In the genomic region with DNA sequence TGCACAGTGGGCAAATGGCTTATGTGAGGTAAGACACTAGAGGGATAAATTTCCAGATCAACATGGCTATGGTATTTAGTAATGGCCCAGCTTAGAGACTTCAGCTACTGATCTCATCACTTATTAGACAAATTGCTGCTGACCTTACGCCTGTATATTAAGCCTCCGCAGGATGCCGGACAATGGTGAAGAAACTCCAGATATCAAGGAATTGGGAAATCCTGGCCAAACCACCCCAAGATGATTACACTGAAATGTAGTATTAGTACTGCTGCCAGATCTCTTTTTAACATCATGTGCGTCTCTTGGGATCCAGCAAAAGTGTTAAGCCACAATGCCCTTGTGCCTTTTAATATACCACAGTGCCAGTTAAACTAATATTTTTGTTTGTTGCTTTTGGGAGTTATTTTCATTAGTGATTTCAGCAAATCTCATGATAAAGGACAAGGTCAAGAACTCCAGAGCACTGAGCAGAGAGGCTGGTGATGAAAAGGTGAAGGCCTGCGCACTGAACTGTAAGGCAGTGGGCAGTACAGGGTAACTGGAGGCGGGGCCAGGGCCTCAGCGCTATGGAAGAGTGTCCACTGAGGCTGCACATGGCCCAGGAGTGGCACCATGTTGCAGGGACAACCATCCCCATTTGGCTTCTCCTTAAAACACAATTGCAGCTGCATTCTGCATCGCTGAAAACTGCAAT, we compare ENCODE assay signal across 23 cellular contexts.
"Had no signal": no experiment of that assay in that cellular context is flagged by ENCODE, and none has a peak within 500 bp of the region (broad histone marks: within the 10 kb centered on the region; RNA-seq: fewer than 3 reads in every experiment).

No MANE protein-coding gene starts in this region.

- DNase-seq: cortex of kidney; dorsolateral prefrontal cortex; effector CD8-positive, alpha-beta T cell; foreskin melanocyte; heart right ventricle; islet precursor cell; left lung; mesenchymal stem cell; midbrain; nucleus accumbens; pancreas; retina; stimulated activated CD4-positive, alpha-beta T cell treated with anti-CD3 and anti-CD28 coated beads, Interleukin-2, amount 100 ng/mL, for 48 hours; stimulated activated naive CD4-positive, alpha-beta T cell treated with Interleukin-2 at 50 U/mL for 16 hours; thyroid gland; upper lobe of left lung; uterus had no signal

- H3K27me3 ChIP-seq: dorsolateral prefrontal cortex, heart right ventricle, left lung, neural progenitor cell, pancreas, suprapubic skin, thyroid gland, upper lobe of left lung, uterus had no signal

- H3K4me3 ChIP-seq: dorsolateral prefrontal cortex, heart right ventricle, left lung, lung, neural progenitor cell, pancreas, prostate gland, smooth muscle cell, suprapubic skin, thyroid gland, upper lobe of left lung, uterus had no signal

- H3K27ac Mint-ChIP-seq: natural killer cell treated with Interleukin-12 subunit alpha and Interleukin-12 subunit beta and Interleukin-15 and Interleukin-18, amount 100 ng/mL, for 72 hours; neural progenitor cell had no signal

- H3K4me3 Mint-ChIP-seq: natural killer cell treated with Interleukin-12 subunit alpha and Interleukin-12 subunit beta and Interleukin-15 and Interleukin-18, amount 100 ng/mL, for 72 hours; neural progenitor cell had no signal

- H3K4me2 ChIP-seq: neural progenitor cell, smooth muscle cell had no signal

- H3K27me3 Mint-ChIP-seq: natural killer cell treated with Interleukin-12 subunit alpha and Interleukin-12 subunit beta and Interleukin-15 and Interleukin-18, amount 100 ng/mL, for 72 hours had no signal

- H3K9me3 ChIP-seq: heart right ventricle, left lung, pancreas, prostate gland, suprapubic skin, thyroid gland, upper lobe of left lung, uterus had no signal

- H3K9me3 Mint-ChIP-seq: natural killer cell treated with Interleukin-12 subunit alpha and Interleukin-12 subunit beta and Interleukin-15 and Interleukin-18, amount 100 ng/mL, for 72 hours; neural progenitor cell had no signal

- ATAC-seq: left lung; natural killer cell treated with Interleukin-12 subunit alpha and Interleukin-12 subunit beta and Interleukin-15 and Interleukin-18, amount 100 ng/mL, for 72 hours; pancreas had no signal

- H3K4me1 ChIP-seq: neural progenitor cell, pancreas, prostate gland had no signal

- H3K9ac ChIP-seq: neural progenitor cell had no signal

- H3K36me3 ChIP-seq: neural progenitor cell, uterus had no signal

- H2AFZ ChIP-seq: neural progenitor cell had no signal

- H3K27ac ChIP-seq: left lung, neural progenitor cell, pancreas, prostate gland, suprapubic skin, thyroid gland, upper lobe of left lung, uterus had no signal
